ENCODE assay signal across 8 cellular contexts in genomic region chr2:160408575-160409291, GRCh38.
DNase-seq lines count a peak whose midpoint lies in the region; ATAC-seq and TF ChIP-seq lines count a peak whose summit lies in the region.

No MANE protein-coding gene starts in this region.

- no peaks in the 10 kb centered on the region for H3K27me3 ChIP-seq in foreskin keratinocyte
- no peaks in the 10 kb centered on the region for H3K27me3 ChIP-seq in psoas muscle (ENCODE audit: insufficient read depth in 3 of 3, low read length in 2 of 3)
- no peaks in the 10 kb centered on the region for H3K27me3 ChIP-seq in WERI-Rb-1 (ENCODE audit: insufficient read depth, low read depth, severe bottlenecking)

- POLR2A ChIA-PET in WTC11 (lab: Charles Lee) = no interaction called here

- CTCF ChIA-PET in WTC11 (lab: Charles Lee) = interaction anchor here (1.0 kb wide), 1 partner anchor 32 kb away, joined by 3 read pairs; no protein-coding TSS in a partner anchor

- H3K4me3 ChIP-seq in psoas muscle = peak overlapping the region; percentile 94
- no peak overlapping the region for H3K4me3 ChIP-seq in WERI-Rb-1 (ENCODE audit: low read depth, low read length)

- H3K9me3 Mint-ChIP-seq in WTC11 = no peaks in the 10 kb centered on the region

- H3K36me3 ChIP-seq in psoas muscle (ENCODE audit: insufficient read depth in 1 of 2, low read depth in 1 of 2) (no peaks in the 10 kb centered on the region), WERI-Rb-1 (no peaks in the 10 kb centered on the region)

- peak overlapping the region; percentile 81 for H3K27ac Mint-ChIP-seq in WTC11

- H3K36me3 Mint-ChIP-seq in WTC11 = no peaks in the 10 kb centered on the region

- H3K4me1 ChIP-seq in foreskin keratinocyte = peaks cover 51% of the 10 kb centered on the region
- peaks cover 53% of the 10 kb centered on the region for H3K4me1 ChIP-seq in psoas muscle

- intact Hi-C loops in psoas muscle (cut with DNase I) = loop anchor here (5.0 to 10.0 kb wide), 3 partner anchors 36 to 91 kb away; no protein-coding TSS in a partner anchor

- H3K27me3 Mint-ChIP-seq in WTC11 (ENCODE audit: low read depth) = peaks cover 36% of the 10 kb centered on the region

- DNase-seq in ELF-1 (ENCODE audit: low read depth, low spot score) (peak; percentile 67), WTC11 (ENCODE audit: low spot score) (peak; percentile 35), foreskin keratinocyte (no peak), psoas muscle (peak in 1 of 2 donors; percentile 51), COR-L47 (lab: John Stamatoyannopoulos, UW) (no peak), WERI-Rb-1 (no peak)

- WGBS in psoas muscle, 3 donors = 44 to 60% (median 52%) methylated on average over 16 of the region's 16 CpGs

- H3K9me3 ChIP-seq in psoas muscle (no peaks in the 10 kb centered on the region), WERI-Rb-1 (ENCODE audit: severe bottlenecking) (no peaks in the 10 kb centered on the region)

- ATAC-seq in WTC11 = peak; percentile 40
- ATAC-seq in foreskin keratinocyte = no peak
- ATAC-seq in psoas muscle = peak in 2 of 4 donors; percentile 35 to 41
- no peak for ATAC-seq in GM18520 (IDR thresholded peaks at IDR 0.05; ENCODE audit: unreplicated experiment)
- ATAC-seq in HG03108 (IDR thresholded peaks at IDR 0.05; ENCODE audit: unreplicated experiment) = no peak

- no peak for TF ChIP-seq CTCF in WTC11 (IDR thresholded peaks at IDR 0.05)
- TF ChIP-seq CTCF in foreskin keratinocyte (conservative IDR thresholded peaks at IDR 0.05) = peak; percentile 6
- TF ChIP-seq CTCF in psoas muscle (IDR thresholded peaks at IDR 0.05) = no peak
- TF ChIP-seq CTCF in WERI-Rb-1 (IDR thresholded peaks at IDR 0.05; ENCODE audit: low read depth, low read length) = no peak

- H3K4me1 Mint-ChIP-seq in WTC11 = peaks cover 46% of the 10 kb centered on the region

- H3K27ac ChIP-seq in foreskin keratinocyte (peak overlapping the region; percentile 59), psoas muscle (peak overlapping the region; percentile 88), WERI-Rb-1 (no peak overlapping the region)

- H3K4me3 Mint-ChIP-seq in WTC11 = peak overlapping the region; percentile 83

TF ChIP-seq in WTC11, 78 proteins besides CTCF, POLR2A, EP300 and RAD21:
- no peak for TF ChIP-seq ARID4B (CRISPR knock-in tag; IDR thresholded peaks at IDR 0.05; ENCODE audit: borderline replicate concordance)
- no peak for TF ChIP-seq EMX1 (CRISPR knock-in tag; IDR thresholded peaks at IDR 0.05)
- no peak for TF ChIP-seq E2F1 (CRISPR knock-in tag; IDR thresholded peaks at IDR 0.05)
- no peak for TF ChIP-seq SMAD4 (CRISPR knock-in tag; IDR thresholded peaks at IDR 0.05)
- no peak for TF ChIP-seq NFYB (CRISPR knock-in tag; conservative IDR thresholded peaks at IDR 0.05; ENCODE audit: low read depth)
- TF ChIP-seq FOXK1 (CRISPR knock-in tag; IDR thresholded peaks at IDR 0.05) = no peak
- TF ChIP-seq MAX (CRISPR knock-in tag; IDR thresholded peaks at IDR 0.05) = no peak

Comparison
In these comparisons a context has a peak if more than half of its experiments do, and no peak if none do; other contexts are left out.
1. DNase-seq: peak in ELF-1 (single experiment) and WTC11 (single experiment); none in foreskin keratinocyte (0 of 2), COR-L47 (single experiment) and WERI-Rb-1 (single experiment).